In genomic region chr17:11816409-11816808, GRCh38 we compare ENCODE assay signal across 10 cellular contexts.
"Had no signal": no experiment of that assay in that cellular context is flagged by ENCODE, and none has a peak within 500 bp of the region (broad histone marks: within the 10 kb centered on the region; RNA-seq: fewer than 3 reads in every experiment).

No MANE protein-coding gene starts in this region.

- H3K27ac Mint-ChIP-seq: GM23338, H9 had no signal

- FAIRE-seq: H1, H54 had no signal

- H3K4me3 ChIP-seq: GM23248, GM23338, HAP-1 had no signal

- H3K9me3 Mint-ChIP-seq: H9 had no signal

- H3K4me1 ChIP-seq: HAP-1 had no signal

- H3K27ac ChIP-seq: GM23248 had no signal

- H3K4me1 Mint-ChIP-seq: GM23338, H9 had no signal

- H3K36me3 ChIP-seq: HAP-1 had no signal

- H3K4me3 Mint-ChIP-seq: GM23338, H9 had no signal

- H3K9me3 ChIP-seq: HAP-1 had no signal

- ATAC-seq: GM23338, HCT116 had no signal

- DNase-seq: GM23248, GOT3, H7, H9, HCEC 1CT had no signal
